26 cellular contexts compared by ENCODE assay signal in genomic region chr4:96326846-96327245, GRCh38.
"Had no signal": no experiment of that assay in that cellular context is flagged by ENCODE, and none has a peak within 500 bp of the region (broad histone marks: within the 10 kb centered on the region; RNA-seq: fewer than 3 reads in every experiment).

No MANE protein-coding gene starts in this region.

- H3K27ac Mint-ChIP-seq: naive thymus-derived CD4-positive, alpha-beta T cell; natural killer cell treated with Interleukin-12 subunit alpha and Interleukin-12 subunit beta and Interleukin-15 and Interleukin-18, amount 100 ng/mL, for 72 hours; progenitor cell of endocrine pancreas; stimulated activated effector memory CD8-positive, alpha-beta T cell treated with anti-CD3 and anti-CD28 coated beads, Interleukin-12 subunit alpha, Interleukin-12 subunit beta, amount 100 ng/mL, for 72 hours; stimulated activated naive CD8-positive, alpha-beta T cell treated with anti-CD3 and anti-CD28 coated beads, Interleukin-15, Interleukin-2, amounts not matched to agents 100 ng/mL and 50 ng/mL, for 24 hours had no signal

- H3K27ac ChIP-seq: left lung, lower lobe of right lung, ovary, skin epidermis, suprapubic skin, thoracic aorta, tibial artery, upper lobe of right lung had no signal

- H3K4me1 ChIP-seq: left lung, lower lobe of right lung, suprapubic skin, tibial artery, upper lobe of right lung had no signal

- H3K4me1 Mint-ChIP-seq: naive thymus-derived CD4-positive, alpha-beta T cell; stimulated activated effector memory CD8-positive, alpha-beta T cell treated with anti-CD3 and anti-CD28 coated beads, Interleukin-12 subunit alpha, Interleukin-12 subunit beta, amount 100 ng/mL, for 72 hours had no signal

- H3K9me3 ChIP-seq: lower lobe of right lung, mucosa of descending colon, ovary, suprapubic skin, thoracic aorta, tibial artery, upper lobe of right lung had no signal

- H3K4me3 Mint-ChIP-seq: naive thymus-derived CD4-positive, alpha-beta T cell; natural killer cell treated with Interleukin-12 subunit alpha and Interleukin-12 subunit beta and Interleukin-15 and Interleukin-18, amount 100 ng/mL, for 72 hours; stimulated activated effector memory CD8-positive, alpha-beta T cell treated with anti-CD3 and anti-CD28 coated beads, Interleukin-12 subunit alpha, Interleukin-12 subunit beta, amount 100 ng/mL, for 72 hours; stimulated activated naive CD8-positive, alpha-beta T cell treated with anti-CD3 and anti-CD28 coated beads, Interleukin-15, Interleukin-2, amounts not matched to agents 100 ng/mL and 50 ng/mL, for 24 hours had no signal

- H3K27me3 Mint-ChIP-seq: naive thymus-derived CD4-positive, alpha-beta T cell; natural killer cell treated with Interleukin-12 subunit alpha and Interleukin-12 subunit beta and Interleukin-15 and Interleukin-18, amount 100 ng/mL, for 72 hours; progenitor cell of endocrine pancreas; stimulated activated naive CD8-positive, alpha-beta T cell treated with anti-CD3 and anti-CD28 coated beads, Interleukin-15, Interleukin-2, amounts not matched to agents 100 ng/mL and 50 ng/mL, for 24 hours had no signal

- H3K4me3 ChIP-seq: left lung, lower lobe of right lung, mucosa of descending colon, ovary, skin epidermis, suprapubic skin, thoracic aorta, tibial artery, upper lobe of right lung had no signal

- H3K36me3 Mint-ChIP-seq: naive thymus-derived CD4-positive, alpha-beta T cell; stimulated activated effector memory CD8-positive, alpha-beta T cell treated with anti-CD3 and anti-CD28 coated beads, Interleukin-12 subunit alpha, Interleukin-12 subunit beta, amount 100 ng/mL, for 72 hours had no signal

- ATAC-seq: left cardiac atrium; left lung; lower lobe of right lung; mucosa of descending colon; naive thymus-derived CD4-positive, alpha-beta T cell; natural killer cell treated with Interleukin-12 subunit alpha and Interleukin-12 subunit beta and Interleukin-15 and Interleukin-18, amount 100 ng/mL, for 72 hours; right cardiac atrium; sciatic nerve; stimulated activated effector memory CD8-positive, alpha-beta T cell treated with anti-CD3 and anti-CD28 coated beads, Interleukin-12 subunit alpha, Interleukin-12 subunit beta, amount 100 ng/mL, for 72 hours; upper lobe of right lung had no signal

- H3K36me3 ChIP-seq: left lung, lower lobe of right lung, ovary, suprapubic skin, thoracic aorta, tibial artery, upper lobe of right lung had no signal

- H3K27me3 ChIP-seq: left lung, ovary, suprapubic skin, tibial artery, upper lobe of right lung had no signal

- DNase-seq: hippocampal formation; kidney; left cardiac atrium; left lung; lower lobe of right lung; midbrain; mucosa of descending colon; naive thymus-derived CD4-positive, alpha-beta T cell; ovary; retina; right cardiac atrium; stimulated activated CD4-positive, alpha-beta T cell treated with anti-CD3 and anti-CD28 coated beads, Interleukin-12 subunit alpha, Interleukin-12 subunit beta, amount 100 ng/mL, for 4 hours; stimulated activated CD4-positive, alpha-beta T cell treated with anti-CD3 and anti-CD28 coated beads, Interleukin-15, amount 100 ng/mL, for 24 hours; stimulated activated CD4-positive, alpha-beta T cell treated with anti-CD3 and anti-CD28 coated beads, Interleukin-4, amount 100 ng/mL, for 24 hours; stimulated activated naive CD4-positive, alpha-beta T cell; tibial artery; trophoblast cell; upper lobe of right lung had no signal
